In genomic region chr6:32968770-32969684, GRCh38 we compare ENCODE assay signal across 8 cellular contexts. TPM values are rescaled to one million over a fixed set of nuclear protein-coding genes. Genes with fewer than 3 reads are reported as not detected.
DNase-seq lines count a peak whose midpoint lies in the region; ATAC-seq and TF ChIP-seq lines count a peak whose summit lies in the region.

No MANE protein-coding gene starts in this region.

- H3K27me3 ChIP-seq in BJ (ENCODE audit: control insufficient read depth, insufficient read depth, low read length), result no peaks in the 10 kb centered on the region
- H3K27me3 ChIP-seq in MM.1S (replicated peaks; ENCODE audit: insufficient read depth, low read length), result no peaks in the 10 kb centered on the region
- H3K27me3 ChIP-seq in left ventricle myocardium inferior (ENCODE audit: low read depth), result no peaks in the 10 kb centered on the region

- ATAC-seq in GM19372 (IDR thresholded peaks at IDR 0.05; ENCODE audit: low read depth, unreplicated experiment) (peak; percentile 3), GM19452 (IDR thresholded peaks at IDR 0.05; ENCODE audit: unreplicated experiment) (no peak)

- H3K36me3 ChIP-seq in BJ (ENCODE audit: control insufficient read depth, insufficient read depth, low read length), result peaks cover 10% of the 10 kb centered on the region
- peaks cover 11% of the 10 kb centered on the region for H3K36me3 ChIP-seq in MM.1S (replicated peaks; ENCODE audit: insufficient read depth, low read length)
- peaks cover 20% of the 10 kb centered on the region for H3K36me3 ChIP-seq in left ventricle myocardium inferior

- intact Hi-C loops in left ventricle myocardium inferior (cut with micrococcal nuclease), result no loop called here
- intact Hi-C loops in posterior cingulate gyrus (cut with DNase I), result loop anchor here (5.0 kb wide), 2 partner anchors 37 to 82 kb away; no protein-coding TSS in a partner anchor

- POLR2A ChIA-PET in BJ (lab: Charles Lee), result interaction anchor here (0.6 kb wide), 1 partner anchor 239 kb away, joined by 20 read pairs; the partner anchor contains the start of gene RING1

- H3K9me2 ChIP-seq in MM.1S (replicated peaks; ENCODE audit: insufficient read depth, low read length), result no peaks in the 10 kb centered on the region

- H3K9me3 ChIP-seq in MM.1S (replicated peaks; ENCODE audit: insufficient read depth, low read length), result no peaks in the 10 kb centered on the region
- H3K9me3 ChIP-seq in left ventricle myocardium inferior (replicated peaks), result no peaks in the 10 kb centered on the region

- CTCF ChIA-PET in BJ (lab: Yijun Ruan, JAX), result interaction anchor here (0.6 to 4.7 kb wide), 5 partner anchors 14 to 1722 kb away, joined by 3 to 61 read pairs (median 4); partner anchors contain the start of genes HLA-DMA and TAP2

- H3K27ac ChIP-seq in MM.1S (ENCODE audit: low read length), result peak overlapping the region; percentile 100
- peak overlapping the region; percentile 100 for H3K27ac ChIP-seq in left ventricle myocardium inferior (replicated peaks)

- 0 out of 2 replicates have a peak overlapping the region, but pooled peaks have one; percentile 82 for H2AFZ ChIP-seq in MM.1S (ENCODE audit: low read length)

- peak; percentile 25; the same call in 1 of the 2 replicates for TF ChIP-seq CTCF in BJ (IDR thresholded peaks at IDR 0.05; ENCODE audit: insufficient read depth, low read depth, low read length)
- peak; percentile 18; the same call in 1 of the 2 replicates for TF ChIP-seq CTCF in MM.1S (IDR thresholded peaks at IDR 0.05; ENCODE audit: low read length)
- TF ChIP-seq CTCF in left ventricle myocardium inferior (IDR thresholded peaks at IDR 0.05; ENCODE audit: borderline replicate concordance), result no peak

- H3K4me1 ChIP-seq in MM.1S (ENCODE audit: low read length) (peaks cover 11% of the 10 kb centered on the region), left ventricle myocardium inferior (peaks cover 64% of the 10 kb centered on the region)

- H3K9ac ChIP-seq in MM.1S (ENCODE audit: low read length), result peak overlapping the region; percentile 97

- H3K4me3 ChIP-seq in BJ (ENCODE audit: low read depth, low read length) (peak overlapping the region; percentile 74), MM.1S (ENCODE audit: low read length) (peak overlapping the region; percentile 79), left ventricle myocardium inferior (peak overlapping the region; percentile 100)

- peaks cover 55% of the 10 kb centered on the region for H3K79me2 ChIP-seq in MM.1S (ENCODE audit: low read length)

- H4K20me1 ChIP-seq in MM.1S (ENCODE audit: insufficient read depth, low read length), result peaks cover 19% of the 10 kb centered on the region

- peak overlapping the region; percentile 95 for H3K4me2 ChIP-seq in MM.1S (ENCODE audit: low read depth, low read length)

- DNase-seq in BJ (ENCODE audit: low read depth) (no peak), MM.1S (peak; percentile 75), T follicular helper cell (ENCODE audit: low read depth) (peak; percentile 43), amniotic stem cell (lab: John Stamatoyannopoulos, UW) (peak; percentile 63), left ventricle myocardium inferior (peak; percentile 80), posterior cingulate gyrus (peak; percentile 40 to 92 (median 72))

- peaks cover 58% of the 10 kb centered on the region for H3F3A ChIP-seq in MM.1S (ENCODE audit: insufficient read depth, low read length)

RNA-seq across cellular contexts. Expression of gene BRD2, which starts 0.6 kb away (rescaled TPM):
- polyA plus RNA-seq in BJ (2011; rRNA removed), result 110 and 128 TPM in 2 replicates
- polyA minus RNA-seq in BJ (2011; rRNA and poly(A)+ RNA removed), result 64.2 and 92.8 TPM in 2 replicates
- total RNA-seq in left ventricle myocardium inferior, result 63.4 TPM

RNA-seq across cellular contexts. Expression of gene HLA-DMA, which starts 16.1 kb away (rescaled TPM):
- polyA plus RNA-seq in BJ (2011; rRNA removed), result 3.5 and 3.8 TPM in 2 replicates
- 0.72 and 2.2 TPM in 2 replicates for polyA minus RNA-seq in BJ (2011; rRNA and poly(A)+ RNA removed)
- total RNA-seq in left ventricle myocardium inferior, result 15.8 TPM

RNA-seq across cellular contexts. Expression of gene HLA-DMB, which starts 28.2 kb away (rescaled TPM):
- polyA plus RNA-seq in BJ (2011; rRNA removed), result not detected in 2 replicates
- polyA minus RNA-seq in BJ (2011; rRNA and poly(A)+ RNA removed), result not detected in 2 replicates
- total RNA-seq in left ventricle myocardium inferior, result 9.1 TPM

RNA-seq across cellular contexts. Expression of gene HLA-DOA, which starts 40.4 kb away (rescaled TPM):
- polyA plus RNA-seq in BJ (2011; rRNA removed), result not detected in 2 replicates
- not detected in 2 replicates for polyA minus RNA-seq in BJ (2011; rRNA and poly(A)+ RNA removed)
- total RNA-seq in left ventricle myocardium inferior, result 1.8 TPM
